28 cellular contexts compared by ENCODE assay signal in the genomic region with DNA sequence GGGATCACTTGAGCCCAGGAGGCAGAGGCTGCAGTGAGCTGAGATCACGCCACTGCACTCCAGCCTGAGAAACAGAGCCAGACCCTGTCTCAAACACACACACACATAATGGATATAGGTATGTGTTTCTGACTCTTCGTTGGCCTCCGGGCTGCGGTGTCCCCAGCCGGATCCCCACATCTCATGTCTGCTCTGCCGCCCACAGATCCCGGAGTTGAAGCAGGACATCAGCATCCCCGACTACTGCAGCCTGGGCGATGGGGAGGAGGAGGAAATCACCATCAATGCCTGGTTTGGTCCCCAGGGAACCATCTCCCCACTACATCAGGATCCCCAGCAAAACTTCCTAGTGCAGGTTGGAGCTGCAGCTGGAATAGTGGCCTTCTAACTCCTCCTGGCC. TPM values are rescaled to one million over a fixed set of nuclear protein-coding genes. Genes with fewer than 3 reads are reported as not detected.
A peak's percentile ranks its signal among the peaks of the same experiment; 100 is the strongest.
DNase-seq lines count a peak whose midpoint lies in the region; ATAC-seq, FAIRE-seq and TF ChIP-seq lines count a peak whose summit lies in the region.
"Had no signal": no experiment of that assay in that cellular context is flagged by ENCODE, and none has a peak within 500 bp of the region (broad histone marks: within the 10 kb centered on the region; RNA-seq: fewer than 3 reads in every experiment).

No MANE protein-coding gene starts in this region.

- H3K4me1 ChIP-seq in neural progenitor cell (no peaks in the 10 kb centered on the region), Karpas-422 (ENCODE audit: low read length) (no peaks in the 10 kb centered on the region)
- H3K4me1 ChIP-seq: Caco-2, HAP-1 had no signal

- H3K4me1 Mint-ChIP-seq in activated naive CD4-positive, alpha-beta T cell treated with anti-CD3 and anti-CD28 coated beads, Interleukin-2, amount 10 ng/mL, durations not matched to agents 7 days and 5 days, result peaks cover 4% of the 10 kb centered on the region
- 0 out of 2 replicates have a peak, but pooled peaks cover 2% of the 10 kb centered on the region for H3K4me1 Mint-ChIP-seq in WTC11
- H3K4me1 Mint-ChIP-seq in neural progenitor cell, result peaks cover 10% of the 10 kb centered on the region
- H3K4me1 Mint-ChIP-seq: GM23338 had no signal

- CTCF ChIA-PET in activated naive CD4-positive, alpha-beta T cell treated with anti-CD3 and anti-CD28 coated beads, Interleukin-2, amount 10 ng/mL, durations not matched to agents 7 days and 5 days (lab: Charles Lee), result no interaction called here
- CTCF ChIA-PET in WTC11 (lab: Charles Lee), result interaction anchor here (1.3 kb wide), 1 partner anchor 39 kb away, joined by 7 read pairs; no protein-coding TSS in a partner anchor

- H3K9ac ChIP-seq in neural progenitor cell, result no peak overlapping the region
- no peak overlapping the region for H3K9ac ChIP-seq in Karpas-422 (ENCODE audit: low read length)
- H3K9ac ChIP-seq: KMS-11 had no signal

- TF ChIP-seq CTCF in WTC11 (IDR thresholded peaks at IDR 0.05) (no peak), neural progenitor cell (IDR thresholded peaks at IDR 0.05) (no peak), D721Med (IDR thresholded peaks at IDR 0.05; ENCODE audit: insufficient read depth, missing control alignments) (no peak)

- H3K36me3 ChIP-seq in neural progenitor cell (no peaks in the 10 kb centered on the region), Karpas-422 (ENCODE audit: insufficient read depth, low read length) (no peaks in the 10 kb centered on the region)
- H3K36me3 ChIP-seq: HAP-1 had no signal

- no peak for FAIRE-seq in D721Med (lab: Jason Lieb, UNC)
- FAIRE-seq: A204.1, GM18507 had no signal

- H4K20me1 ChIP-seq in neural progenitor cell (ENCODE audit: low read depth) (no peaks in the 10 kb centered on the region), Karpas-422 (ENCODE audit: insufficient read depth, low read depth, low read length) (no peaks in the 10 kb centered on the region)

- no peaks in the 10 kb centered on the region for H3K9me3 Mint-ChIP-seq in activated naive CD4-positive, alpha-beta T cell treated with anti-CD3 and anti-CD28 coated beads, Interleukin-2, amount 10 ng/mL, durations not matched to agents 7 days and 5 days
- H3K9me3 Mint-ChIP-seq in WTC11 (no peaks in the 10 kb centered on the region), neural progenitor cell (no peaks in the 10 kb centered on the region)
- H3K9me3 Mint-ChIP-seq: GM23338, HFFc6, IgD-negative memory B cell had no signal

- H3K27me3 ChIP-seq in neural progenitor cell (no peaks in the 10 kb centered on the region), Karpas-422 (ENCODE audit: low read length) (no peaks in the 10 kb centered on the region)
- H3K27me3 ChIP-seq: SJSA1 had no signal

- H3F3A ChIP-seq in neural progenitor cell (ENCODE audit: low read depth), result no peaks in the 10 kb centered on the region

- H3K9me2 ChIP-seq in Karpas-422 (replicated peaks; ENCODE audit: insufficient read depth, low read length), result no peaks in the 10 kb centered on the region

- H3K4me3 Mint-ChIP-seq in activated naive CD4-positive, alpha-beta T cell treated with anti-CD3 and anti-CD28 coated beads, Interleukin-2, amount 10 ng/mL, durations not matched to agents 7 days and 5 days, result no peak overlapping the region
- no peak overlapping the region for H3K4me3 Mint-ChIP-seq in WTC11
- H3K4me3 Mint-ChIP-seq in neural progenitor cell, result peak overlapping the region; percentile 10
- H3K4me3 Mint-ChIP-seq: CD4-positive, alpha-beta memory T cell; GM23338; HFFc6; IgD-negative memory B cell had no signal

- POLR2A ChIA-PET in WTC11 (lab: Charles Lee), result no interaction called here

- H3K27me3 Mint-ChIP-seq in activated naive CD4-positive, alpha-beta T cell treated with anti-CD3 and anti-CD28 coated beads, Interleukin-2, amount 10 ng/mL, durations not matched to agents 7 days and 5 days, result no peaks in the 10 kb centered on the region
- no peaks in the 10 kb centered on the region for H3K27me3 Mint-ChIP-seq in WTC11 (ENCODE audit: low read depth)
- H3K27me3 Mint-ChIP-seq in neural progenitor cell (ENCODE audit: insufficient read depth, low read depth), result peaks cover 2% of the 10 kb centered on the region
- H3K27me3 Mint-ChIP-seq: CD4-positive, alpha-beta memory T cell; IgD-negative memory B cell had no signal

- H3K4me3 ChIP-seq in neural progenitor cell (no peak overlapping the region), Karpas-422 (ENCODE audit: low read length) (no peak overlapping the region)
- H3K4me3 ChIP-seq: GM23338, HAP-1, SJSA1 had no signal

- H3K4me2 ChIP-seq in neural progenitor cell (no peak overlapping the region), Karpas-422 (ENCODE audit: low read depth, low read length, poor library complexity, severe bottlenecking) (no peak overlapping the region)
- H3K4me2 ChIP-seq: GM23338, KMS-11 had no signal

- no peaks in the 10 kb centered on the region for H3K79me2 ChIP-seq in neural progenitor cell (ENCODE audit: low read depth)
- H3K79me2 ChIP-seq in Karpas-422 (ENCODE audit: low read length), result no peaks in the 10 kb centered on the region

- H3K27ac Mint-ChIP-seq in activated naive CD4-positive, alpha-beta T cell treated with anti-CD3 and anti-CD28 coated beads, Interleukin-2, amount 10 ng/mL, durations not matched to agents 7 days and 5 days, result peak overlapping the region; percentile 62
- H3K27ac Mint-ChIP-seq in WTC11 (0 out of 2 replicates have a peak overlapping the region, but pooled peaks have one; percentile 41), neural progenitor cell (peak overlapping the region; percentile 87)
- H3K27ac Mint-ChIP-seq: GM23338, HFFc6, IgD-negative memory B cell had no signal

- no peak for ATAC-seq in WTC11
- ATAC-seq: GM23338 had no signal

- H2AFZ ChIP-seq in neural progenitor cell (replicated peaks) (no peak overlapping the region), Karpas-422 (ENCODE audit: low read length) (no peak overlapping the region)
- H2AFZ ChIP-seq: GM23338 had no signal

- H3K27ac ChIP-seq in neural progenitor cell (no peak overlapping the region), Karpas-422 (ENCODE audit: low read length) (no peak overlapping the region)
- H3K27ac ChIP-seq: HL-60, KMS-11, SJSA1 had no signal

- H3K9me3 ChIP-seq in neural progenitor cell (ENCODE audit: low read depth), result no peaks in the 10 kb centered on the region
- H3K9me3 ChIP-seq in Karpas-422 (ENCODE audit: low read length), result no peaks in the 10 kb centered on the region
- H3K9me3 ChIP-seq: Caco-2, HAP-1, SJSA1 had no signal

- peaks cover 45% of the 10 kb centered on the region for H3K36me3 Mint-ChIP-seq in activated naive CD4-positive, alpha-beta T cell treated with anti-CD3 and anti-CD28 coated beads, Interleukin-2, amount 10 ng/mL, durations not matched to agents 7 days and 5 days
- H3K36me3 Mint-ChIP-seq in WTC11 (peaks cover 5% of the 10 kb centered on the region), neural progenitor cell (peaks cover 4% of the 10 kb centered on the region)

- no peak for DNase-seq in activated naive CD4-positive, alpha-beta T cell treated with anti-CD3 and anti-CD28 coated beads, Interleukin-2, amount 10 ng/mL, durations not matched to agents 7 days and 5 days
- DNase-seq in activated naive CD4-positive, alpha-beta T cell treated with Interleukin-2 at 50 U/mL for 16 hours, result no peak
- DNase-seq in WTC11 (ENCODE audit: low spot score) (no peak), neural progenitor cell (ENCODE audit: low spot score) (no peak), Karpas-422 (no peak), DMS53 treated with DMSO at 0.1 percent for 48 hours (lab: John Stamatoyannopoulos, UW; ENCODE audit: unreplicated experiment) (no peak), D721Med (ENCODE audit: insufficient read length, low spot score) (no peak)
- DNase-seq: C1 segment of cervical spinal cord; Caco-2; CD4-positive, alpha-beta memory T cell; DMS 273 treated with DMSO at 0.1 percent for 48 hours; HFFc6; NCI-H1048; NCI-H1417; NCI-H1694; NCI-H2029 treated with DMSO at 0.1 percent for 48 hours; NCI-H2227 treated with DMSO at 0.1 percent for 48 hours; NCI-H526 treated with DMSO at 0.1 percent for 48 hours; Right ventricle myocardium superior; RPMI8226 had no signal

TF ChIP-seq in WTC11, 78 proteins besides CTCF, POLR2A, EP300 and RAD21 (continues in another document):
- TF ChIP-seq SMAD3 (CRISPR knock-in tag; IDR thresholded peaks at IDR 0.05; ENCODE audit: borderline replicate concordance) (no peak), ZNF263 (CRISPR knock-in tag; IDR thresholded peaks at IDR 0.05; ENCODE audit: low read depth) (no peak)
- TF ChIP-seq, protein P1, sequence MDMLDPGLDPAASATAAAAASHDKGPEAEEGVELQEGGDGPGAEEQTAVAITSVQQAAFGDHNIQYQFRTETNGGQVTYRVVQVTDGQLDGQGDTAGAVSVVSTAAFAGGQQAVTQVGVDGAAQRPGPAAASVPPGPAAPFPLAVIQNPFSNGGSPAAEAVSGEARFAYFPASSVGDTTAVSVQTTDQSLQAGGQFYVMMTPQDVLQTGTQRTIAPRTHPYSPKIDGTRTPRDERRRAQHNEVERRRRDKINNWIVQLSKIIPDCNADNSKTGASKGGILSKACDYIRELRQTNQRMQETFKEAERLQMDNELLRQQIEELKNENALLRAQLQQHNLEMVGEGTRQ (CRISPR knock-in tag; IDR thresholded peaks at IDR 0.05), result no peak
- TF ChIP-seq, protein P2, sequence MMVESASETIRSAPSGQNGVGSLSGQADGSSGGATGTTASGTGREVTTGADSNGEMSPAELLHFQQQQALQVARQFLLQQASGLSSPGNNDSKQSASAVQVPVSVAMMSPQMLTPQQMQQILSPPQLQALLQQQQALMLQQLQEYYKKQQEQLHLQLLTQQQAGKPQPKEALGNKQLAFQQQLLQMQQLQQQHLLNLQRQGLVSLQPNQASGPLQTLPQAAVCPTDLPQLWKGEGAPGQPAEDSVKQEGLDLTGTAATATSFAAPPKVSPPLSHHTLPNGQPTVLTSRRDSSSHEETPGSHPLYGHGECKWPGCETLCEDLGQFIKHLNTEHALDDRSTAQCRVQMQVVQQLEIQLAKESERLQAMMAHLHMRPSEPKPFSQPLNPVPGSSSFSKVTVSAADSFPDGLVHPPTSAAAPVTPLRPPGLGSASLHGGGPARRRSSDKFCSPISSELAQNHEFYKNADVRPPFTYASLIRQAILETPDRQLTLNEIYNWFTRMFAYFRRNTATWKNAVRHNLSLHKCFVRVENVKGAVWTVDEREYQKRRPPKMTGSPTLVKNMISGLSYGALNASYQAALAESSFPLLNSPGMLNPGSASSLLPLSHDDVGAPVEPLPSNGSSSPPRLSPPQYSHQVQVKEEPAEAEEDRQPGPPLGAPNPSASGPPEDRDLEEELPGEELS (CRISPR knock-in tag; IDR thresholded peaks at IDR 0.05), result no peak

RNA-seq across cellular contexts. Expression of gene KDM8, which starts 15.4 kb away (rescaled TPM):
- total RNA-seq in WTC11 (2021) (10.9 to 16.5 TPM (median 11.7 TPM) in 3 replicates), neural progenitor cell (ENCODE audit: low replicate concordance) (6.5 and 11.9 TPM in 2 replicates)
- 1.9 and 3.1 TPM in 2 replicates for total RNA-seq in Karpas-422 (2014; rRNA removed; shearing (Covaris generic); ENCODE audit: low replicate concordance)

RNA-seq across cellular contexts. Expression of gene NSMCE1, which starts 49.8 kb away (rescaled TPM):
- 29.4 to 44.8 TPM (median 43.8 TPM) in 3 replicates for total RNA-seq in WTC11 (2021)
- 44.6 and 83.4 TPM in 2 replicates for total RNA-seq in neural progenitor cell (ENCODE audit: low replicate concordance)
- total RNA-seq in Karpas-422 (2014; rRNA removed; shearing (Covaris generic); ENCODE audit: low replicate concordance), result 59.2 and 77.8 TPM in 2 replicates
